In the genomic region with DNA sequence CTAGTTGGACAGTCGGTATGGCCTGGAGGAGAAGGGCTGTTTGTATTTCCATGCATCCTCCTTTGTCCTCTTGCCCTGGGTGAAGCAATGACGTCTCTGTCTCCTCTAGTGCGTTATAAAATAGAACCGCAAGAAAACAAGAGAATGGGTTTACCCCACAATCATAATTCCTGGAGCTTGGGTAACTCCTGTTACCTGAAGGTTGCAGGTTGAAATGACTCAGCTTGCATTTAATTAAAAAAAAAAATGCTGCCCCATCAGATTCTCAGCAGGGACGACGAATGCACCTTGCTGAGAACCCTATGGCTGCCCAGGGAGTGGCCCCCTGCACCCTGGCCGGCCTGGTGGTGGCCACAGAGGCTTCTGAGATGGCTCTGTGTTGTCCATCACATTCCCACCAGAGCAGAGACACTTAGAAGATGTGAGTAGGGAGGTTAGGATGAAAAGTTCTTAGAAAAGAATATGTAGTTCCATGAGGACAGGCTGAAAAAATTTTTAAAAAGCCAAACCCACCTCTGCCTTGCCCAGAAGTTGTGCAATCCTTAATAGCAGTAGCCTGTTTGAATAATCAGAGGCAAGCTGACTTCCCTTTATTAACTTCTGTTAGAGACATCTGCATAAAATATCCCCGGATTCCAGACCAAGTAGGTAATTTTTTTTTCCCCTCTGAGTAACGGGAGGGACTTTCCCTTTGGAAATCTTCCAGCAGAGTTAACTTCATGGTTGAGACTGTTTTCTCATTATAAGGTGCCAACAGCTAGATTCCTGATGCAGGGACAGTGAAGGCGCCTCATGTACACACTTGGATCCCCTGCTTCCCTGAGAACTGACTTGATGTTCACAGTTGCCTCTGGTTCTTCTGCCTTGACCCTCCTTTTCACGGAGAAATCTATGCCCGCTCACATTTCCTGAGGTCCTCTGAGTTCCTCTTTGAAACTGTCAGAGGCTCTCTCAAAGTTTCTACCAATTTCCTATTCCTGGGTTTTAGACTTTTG, we compare ENCODE assay signal across 8 cellular contexts.
DNase-seq lines count a peak whose midpoint lies in the region.

No MANE protein-coding gene starts in this region.

- peak overlapping the region in 1 of 2 donors; percentile 28 for H3K9ac ChIP-seq in duodenal mucosa (ENCODE audit: low read depth in 1 of 2, low read length in 2 of 2)
- peak overlapping the region; percentile 22 for H3K9ac ChIP-seq in mucosa of stomach (ENCODE audit: low read length)

- H3K27me3 ChIP-seq in duodenal mucosa (ENCODE audit: control insufficient read depth in 1 of 2, insufficient read depth in 2 of 2, low read length in 2 of 2) = no peaks in the 10 kb centered on the region
- H3K27me3 ChIP-seq in mucosa of stomach (ENCODE audit: control insufficient read depth, insufficient read depth, low read length) = no peaks in the 10 kb centered on the region

- DNase-seq in GM04503 (ENCODE audit: low read depth) (peak; percentile 67), RPMI7951 (ENCODE audit: low read depth) (peak; percentile 77), OCI-M2 (lab: John Stamatoyannopoulos, UW; ENCODE audit: unreplicated experiment) (no peak), COLO668 (lab: John Stamatoyannopoulos, UW; ENCODE audit: unreplicated experiment) (no peak), RKO (ENCODE audit: low spot score) (no peak), NCI-H187 treated with DMSO at 0.1 percent for 48 hours (lab: John Stamatoyannopoulos, UW) (no peak)

- H3K36me3 ChIP-seq in duodenal mucosa (ENCODE audit: control insufficient read depth in 1 of 2, insufficient read depth in 2 of 2, low read length in 2 of 2) (no peaks in the 10 kb centered on the region), mucosa of stomach (ENCODE audit: control insufficient read depth, insufficient read depth, low read length) (no peaks in the 10 kb centered on the region)

- H3K4me3 ChIP-seq in duodenal mucosa (ENCODE audit: low read depth in 1 of 2, low read length in 2 of 2) = no peak overlapping the region
- no peak overlapping the region for H3K4me3 ChIP-seq in mucosa of stomach (ENCODE audit: low read length)

- H3K9me3 ChIP-seq in duodenal mucosa (ENCODE audit: control insufficient read depth in 1 of 2, low read length in 2 of 2) = no peaks in the 10 kb centered on the region
- H3K9me3 ChIP-seq in mucosa of stomach (ENCODE audit: control insufficient read depth, low read length) = no peaks in the 10 kb centered on the region

- H3K4me1 ChIP-seq in duodenal mucosa (ENCODE audit: control insufficient read depth in 1 of 2, insufficient read depth in 2 of 2, low read length in 2 of 2) (peaks cover 42 to 52% of the 10 kb centered on the region in 2 donors), mucosa of stomach (ENCODE audit: control insufficient read depth, insufficient read depth, low read length) (peaks cover 30% of the 10 kb centered on the region)

- peak overlapping the region; percentile 52 for H3K27ac ChIP-seq in duodenal mucosa (ENCODE audit: low read depth, low read length)

Comparison
In these comparisons a context has a peak if more than half of its experiments do, and no peak if none do; other contexts are left out.
1. DNase-seq: peak in GM04503 (single experiment) and RPMI7951 (single experiment); none in OCI-M2 (single experiment), COLO668 (single experiment), RKO (single experiment) and NCI-H187 treated with DMSO at 0.1 percent for 48 hours (single experiment).